ENCODE assay signal across 25 cellular contexts in genomic region chr2:720842-721241, GRCh38. TPM values are rescaled to one million over a fixed set of nuclear protein-coding genes. Genes with fewer than 3 reads are reported as not detected.
DNase-seq lines count a peak whose midpoint lies in the region; ATAC-seq, FAIRE-seq and TF ChIP-seq lines count a peak whose summit lies in the region.
"Had no signal": no experiment of that assay in that cellular context is flagged by ENCODE, and none has a peak within 500 bp of the region (broad histone marks: within the 10 kb centered on the region; RNA-seq: fewer than 3 reads in every experiment).

No MANE protein-coding gene starts in this region.

- H3K9me3 Mint-ChIP-seq in GM23338 (no peaks in the 10 kb centered on the region; the same call in 2 of the 3 replicates), immature natural killer cell (no peaks in the 10 kb centered on the region)
- H3K9me3 Mint-ChIP-seq: CD4-positive, alpha-beta memory T cell; CD4-positive, CD25-positive, alpha-beta regulatory T cell; CD8-positive, alpha-beta memory T cell had no signal

- H3K14ac ChIP-seq in IMR-90 (replicated peaks; ENCODE audit: low read depth, low read length) (no peak overlapping the region), H1 (ENCODE audit: insufficient read length) (no peak overlapping the region), neuronal stem cell (ENCODE audit: low read length) (no peak overlapping the region)

- 0 out of 2 replicates have a peak overlapping the region, but pooled peaks have one; percentile 18 for H2BK12ac ChIP-seq in H1 (ENCODE audit: low read depth, low read length)
- no peak overlapping the region for H2BK12ac ChIP-seq in neuronal stem cell (ENCODE audit: low read length)

- CTCF ChIA-PET in IMR-90 (lab: Yijun Ruan, JAX) (no interaction called here), H1 (lab: Charles Lee; ENCODE audit: partially characterized antibody) (interaction anchor here (0.8 to 1.1 kb wide), 2 partner anchors 13 to 230 kb away, joined by 3 read pairs; partner anchors contain the start of gene SNTG2)

- no peak overlapping the region for H2BK20ac ChIP-seq in IMR-90 (ENCODE audit: low read depth, low read length)
- no peak overlapping the region for H2BK20ac ChIP-seq in H1 (ENCODE audit: low read length)

- no peak overlapping the region for H2AK9ac ChIP-seq in IMR-90 (replicated peaks; ENCODE audit: low read depth, low read length, poor library complexity)

- H3K56ac ChIP-seq in IMR-90 (ENCODE audit: extremely low read depth, insufficient read depth, low read length), result no peak overlapping the region
- H3K56ac ChIP-seq in H1 (replicated peaks; ENCODE audit: insufficient read length, low read depth, low read length), result no peak overlapping the region

- H3K4me2 ChIP-seq in GM23338 (no peak overlapping the region), IMR-90 (ENCODE audit: low read depth, low read length) (no peak overlapping the region), H1 (ENCODE audit: insufficient read depth in 1 of 2, low read depth in 2 of 2, low read length in 2 of 2) (no peak overlapping the region), neuronal stem cell (ENCODE audit: insufficient read depth, low read length, poor library complexity, severe bottlenecking) (no peak overlapping the region)
- H3K4me2 ChIP-seq: BLaER1 had no signal

- in situ Hi-C loops in IMR-90 (cut with MboI; ENCODE audit: low sequenced_read_pairs), result no loop called here

- peaks cover 17% of the 10 kb centered on the region for H3K4me1 ChIP-seq in GM23338 (ENCODE audit: insufficient read depth)
- no peaks in the 10 kb centered on the region for H3K4me1 ChIP-seq in IMR-90 (ENCODE audit: control insufficient read depth, insufficient read depth, low read length)
- peaks cover 0 to 7% (median 4%) of the 10 kb centered on the region in 4 experiments; a peak in 5 of 7 replicates for H3K4me1 ChIP-seq in H1 (replicated peaks in 1 of 4; ENCODE audit: control insufficient read depth in 3 of 4, insufficient read depth in 4 of 4, low read length in 3 of 4)
- no peaks in the 10 kb centered on the region for H3K4me1 ChIP-seq in neuronal stem cell (ENCODE audit: control insufficient read depth in 2 of 2, insufficient read depth in 1 of 2, low read depth in 1 of 2, low read length in 2 of 2)
- H3K4me1 ChIP-seq: BE2C, Caco-2 had no signal

- no peaks in the 10 kb centered on the region for H3K9me1 ChIP-seq in IMR-90 (ENCODE audit: insufficient read depth, low read length)

- H3K27me3 ChIP-seq in GM23338 (ENCODE audit: insufficient read depth) (no peaks in the 10 kb centered on the region), IMR-90 (ENCODE audit: control insufficient read depth, insufficient read depth, low read length) (no peaks in the 10 kb centered on the region), H1 (replicated peaks in 1 of 4; ENCODE audit: control insufficient read depth in 3 of 4, extremely low read depth in 1 of 4, insufficient read depth in 3 of 4, low read length in 3 of 4) (no peaks in the 10 kb centered on the region), neuronal stem cell (ENCODE audit: control insufficient read depth in 3 of 3, insufficient read depth in 3 of 3, low read depth in 1 of 3, low read length in 3 of 3) (peaks cover 0 to 8% (median 0%) of the 10 kb centered on the region in 3 experiments)
- H3K27me3 ChIP-seq: BE2C, BLaER1 had no signal

- no peak overlapping the region for H3K23ac ChIP-seq in IMR-90 (ENCODE audit: low read depth, low read length)
- no peak overlapping the region for H3K23ac ChIP-seq in H1 (ENCODE audit: insufficient read length)
- peak overlapping the region; percentile 58 for H3K23ac ChIP-seq in neuronal stem cell (ENCODE audit: low read depth, low read length, poor library complexity)

- no peaks in the 10 kb centered on the region for H3F3A ChIP-seq in GM23338 (replicated peaks; ENCODE audit: low read depth)

- H2BK120ac ChIP-seq in IMR-90 (ENCODE audit: low read depth, low read length), result no peak overlapping the region
- no peak overlapping the region for H2BK120ac ChIP-seq in H1 (replicated peaks; ENCODE audit: low read depth, low read length)
- peak overlapping the region; percentile 38 for H2BK120ac ChIP-seq in neuronal stem cell (ENCODE audit: low read depth, low read length)

- H3K9me3 ChIP-seq in IMR-90 (ENCODE audit: control insufficient read depth, insufficient read depth, low read length) (no peaks in the 10 kb centered on the region), H1 (ENCODE audit: insufficient read depth in 2 of 2, low read depth in 1 of 2, low read length in 1 of 2) (no peaks in the 10 kb centered on the region), neuronal stem cell (replicated peaks in 1 of 2; ENCODE audit: control insufficient read depth in 2 of 2, insufficient read depth in 1 of 2, low read depth in 1 of 2, low read length in 2 of 2) (no peaks in the 10 kb centered on the region)
- H3K9me3 ChIP-seq: BE2C, BLaER1 had no signal

- WGBS in IMR-90 (ENCODE audit: extremely low coverage in 2 of 2, insufficient read length in 1 of 2), 2 experiments, result 87% methylated on average over 13 of the region's 21 CpGs; no CpG with 5 or more reads in 1 of the 2 experiments
- 90% methylated on average over 21 of the region's 21 CpGs; no CpG with 5 or more reads in 1 of the 2 experiments for WGBS in H1 (ENCODE audit: extremely low coverage in 1 of 2, insufficient coverage in 1 of 2, insufficient read length in 1 of 2, insufficient replicate concordance in 2 of 2, low coverage in 1 of 2, low lambda C conversion rate in 2 of 2, missing lambda C conversion rate in 1 of 2), 2 experiments
- WGBS in neuronal stem cell (ENCODE audit: extremely low coverage in 2 of 2, insufficient read length in 2 of 2, insufficient replicate concordance in 1 of 2), 2 donors, result no CpG with 5 or more reads among the region's 21 CpGs

- H3K27ac Mint-ChIP-seq in GM23338, result no peak overlapping the region
- H3K27ac Mint-ChIP-seq in immature natural killer cell, result no peak overlapping the region
- H3K27ac Mint-ChIP-seq: CD14-positive monocyte; CD4-positive, alpha-beta memory T cell; CD8-positive, alpha-beta memory T cell had no signal

- no peak overlapping the region for H3K4ac ChIP-seq in IMR-90 (ENCODE audit: low read depth, low read length)
- H3K4ac ChIP-seq in H1 (replicated peaks; ENCODE audit: insufficient read length, low read depth, low read length), result peak overlapping the region; percentile 12
- no peak overlapping the region for H3K4ac ChIP-seq in neuronal stem cell (ENCODE audit: low read length)

- dilution Hi-C loops in IMR-90 (cut with HindIII; ENCODE audit: low sequenced_read_pairs, unreplicated experiment), result no loop called here

- TF ChIP-seq EP300 in H1 (IDR thresholded peaks at IDR 0.05; ENCODE audit: borderline replicate concordance in 1 of 2, low read depth in 2 of 2, low read length in 2 of 2), result no peak

- TF ChIP-seq RAD21 in IMR-90 (IDR thresholded peaks at IDR 0.05; ENCODE audit: low read length) (no peak), H1 (IDR thresholded peaks at IDR 0.05 in 1 of 2, conservative IDR thresholded peaks at IDR 0.05 in 1 of 2; ENCODE audit: low read depth in 2 of 2, low read length in 2 of 2) (no peak)

- intact Hi-C loops in IMR-90 (cut with micrococcal nuclease), result no loop called here

- H3K4me3 ChIP-seq in GM23338, result no peak overlapping the region
- H3K4me3 ChIP-seq in IMR-90 (ENCODE audit: insufficient read depth, low read depth, low read length), result no peak overlapping the region
- H3K4me3 ChIP-seq in H1 (ENCODE audit: extremely low read depth in 1 of 4, insufficient read depth in 2 of 4, low read depth in 3 of 4, low read length in 4 of 4), result no peak overlapping the region
- H3K4me3 ChIP-seq in neuronal stem cell (ENCODE audit: low read length in 2 of 2), result no peak overlapping the region
- H3K4me3 ChIP-seq: BLaER1 had no signal

- H3K36me3 Mint-ChIP-seq in GM23338 (ENCODE audit: low read depth), result no peaks in the 10 kb centered on the region
- no peaks in the 10 kb centered on the region for H3K36me3 Mint-ChIP-seq in immature natural killer cell
- H3K36me3 Mint-ChIP-seq: CD14-positive monocyte; CD4-positive, alpha-beta memory T cell; CD4-positive, CD25-positive, alpha-beta regulatory T cell; CD8-positive, alpha-beta memory T cell had no signal

- H2BK15ac ChIP-seq in IMR-90 (ENCODE audit: low read depth, low read length), result no peak overlapping the region
- 0 out of 2 replicates have a peak overlapping the region, but pooled peaks have one; percentile 48 for H2BK15ac ChIP-seq in H1 (ENCODE audit: low read length)
- no peak overlapping the region for H2BK15ac ChIP-seq in neuronal stem cell (ENCODE audit: low read length)

- no peaks in the 10 kb centered on the region for H3K23me2 ChIP-seq in H1 (ENCODE audit: low read depth, low read length)

- no peak for FAIRE-seq in H1 (lab: Jason Lieb, UNC)
- FAIRE-seq: A204.1, D721Med, G401.6, GM12891, GM19239 had no signal

- H3K79me2 ChIP-seq in GM23338 (replicated peaks; ENCODE audit: insufficient read depth) (no peaks in the 10 kb centered on the region), H1 (ENCODE audit: control insufficient read depth in 1 of 2, insufficient read depth in 2 of 2, low read length in 2 of 2) (no peaks in the 10 kb centered on the region)

- H2AK5ac ChIP-seq in IMR-90 (ENCODE audit: low read depth, low read length) (no peak overlapping the region), H1 (ENCODE audit: low read depth, low read length) (no peak overlapping the region), neuronal stem cell (ENCODE audit: low read depth, low read length) (no peak overlapping the region)

- H2AFZ ChIP-seq in GM23338 (peak overlapping the region; percentile 47; the same call in 1 of the 2 replicates), IMR-90 (replicated peaks; ENCODE audit: low read length, poor library complexity) (peak overlapping the region; percentile 23), H1 (ENCODE audit: low read length) (no peak overlapping the region), neuronal stem cell (ENCODE audit: low read length) (no peak overlapping the region)

- no peak for TF ChIP-seq POLR2A in IMR-90 (IDR thresholded peaks at IDR 0.05; ENCODE audit: low read depth, low read length)
- no peak for TF ChIP-seq POLR2A in H1 (IDR thresholded peaks at IDR 0.05; ENCODE audit: control extremely low read depth in 1 of 2, low read depth in 2 of 2, low read length in 2 of 2)

- H4K20me1 ChIP-seq in GM23338 (replicated peaks; ENCODE audit: insufficient read depth) (no peaks in the 10 kb centered on the region), IMR-90 (ENCODE audit: insufficient read depth, low read length) (no peaks in the 10 kb centered on the region), H1 (replicated peaks in 1 of 2; ENCODE audit: control insufficient read depth in 1 of 2, insufficient read depth in 2 of 2, low read length in 2 of 2) (no peaks in the 10 kb centered on the region)
- H4K20me1 ChIP-seq: BLaER1 had no signal

- H3K27me3 Mint-ChIP-seq in GM23338 (ENCODE audit: insufficient read depth, low read depth, poor library complexity), result peaks cover 9% of the 10 kb centered on the region
- H3K27me3 Mint-ChIP-seq in immature natural killer cell (ENCODE audit: low read depth in 3 of 3), result peaks cover 5 to 18% (median 13%) of the 10 kb centered on the region in 3 donors

- H3K9ac ChIP-seq in IMR-90 (ENCODE audit: low read depth, low read length) (no peak overlapping the region), H1 (replicated peaks in 1 of 4; ENCODE audit: extremely low read depth in 1 of 4, low read depth in 3 of 4, low read length in 3 of 4) (no peak overlapping the region), neuronal stem cell (ENCODE audit: low read depth, low read length, poor library complexity) (no peak overlapping the region)
- H3K9ac ChIP-seq: BLaER1 had no signal

- BruUV-seq in IMR-90 (replicated peaks; lab: Mats Ljungman, UMichigan), result no TSS peak

- no peak overlapping the region for H2BK5ac ChIP-seq in IMR-90 (ENCODE audit: low read depth, low read length, poor library complexity, severe bottlenecking)
- H2BK5ac ChIP-seq in H1 (ENCODE audit: low read depth, low read length), result no peak overlapping the region
- no peak overlapping the region for H2BK5ac ChIP-seq in neuronal stem cell (ENCODE audit: low read length)

- POLR2A ChIA-PET in IMR-90 (lab: Charles Lee; ENCODE audit: unreplicated experiment), result no interaction called here
- POLR2A ChIA-PET in H1 (lab: Charles Lee; ENCODE audit: partially characterized antibody), result interaction anchor here (0.9 to 1.2 kb wide), 2 partner anchors 8 to 113 kb away, joined by 3 to 8 read pairs; no protein-coding TSS in a partner anchor

- ATAC-seq in GM23338, result no peak
- no peak for ATAC-seq in IMR-90 (ENCODE audit: low read depth)

- H3K4me1 Mint-ChIP-seq in GM23338 (peaks cover 30% of the 10 kb centered on the region), immature natural killer cell (no peaks in the 10 kb centered on the region)
- H3K4me1 Mint-ChIP-seq: CD14-positive monocyte; CD4-positive, alpha-beta memory T cell; CD8-positive, alpha-beta memory T cell had no signal

- H4K91ac ChIP-seq in IMR-90 (ENCODE audit: insufficient read depth, low read depth, low read length) (no peak overlapping the region), H1 (replicated peaks; ENCODE audit: insufficient read length, low read length) (peak overlapping the region; percentile 11), neuronal stem cell (ENCODE audit: low read depth, low read length, poor library complexity) (no peak overlapping the region)

- H3K27ac ChIP-seq in GM23338 (ENCODE audit: low read depth), result no peak overlapping the region
- no peak overlapping the region for H3K27ac ChIP-seq in IMR-90 (ENCODE audit: insufficient read depth, low read length)
- no peak overlapping the region for H3K27ac ChIP-seq in H1 (ENCODE audit: low read depth, low read length)
- H3K27ac ChIP-seq in neuronal stem cell (replicated peaks; ENCODE audit: low read length), result no peak overlapping the region
- H3K27ac ChIP-seq: BLaER1 had no signal

- DNase-seq in GM23338 (ENCODE audit: low spot score) (no peak), IMR-90 (no peak), H1 (ENCODE audit: low read depth in 1 of 2, low spot score in 2 of 2) (no peak), neuronal stem cell (ENCODE audit: low spot score) (no peak), NCI-H2227 (lab: John Stamatoyannopoulos, UW; ENCODE audit: unreplicated experiment) (no peak), COLO668 (lab: John Stamatoyannopoulos, UW; ENCODE audit: unreplicated experiment) (no peak), immature natural killer cell (no peak)
- DNase-seq: 8988T; ACHN; BE2C; C1 segment of cervical spinal cord; Caco-2; Calu3; CD4-positive, alpha-beta memory T cell; CD4-positive, CD25-positive, alpha-beta regulatory T cell; CD8-positive, alpha-beta memory T cell; DMS79 treated with DMSO at 0.1 percent for 48 hours; GF-D8 had no signal

- H3K4me3 Mint-ChIP-seq in GM23338, result no peak overlapping the region
- H3K4me3 Mint-ChIP-seq in immature natural killer cell, result no peak overlapping the region
- H3K4me3 Mint-ChIP-seq: CD14-positive monocyte; CD4-positive, alpha-beta memory T cell; CD4-positive, CD25-positive, alpha-beta regulatory T cell; CD8-positive, alpha-beta memory T cell had no signal

- H3K79me1 ChIP-seq in IMR-90 (ENCODE audit: low read depth in 1 of 2, low read length in 2 of 2) (no peaks in the 10 kb centered on the region), H1 (ENCODE audit: low read depth, low read length) (no peaks in the 10 kb centered on the region), neuronal stem cell (ENCODE audit: low read depth, low read length) (no peaks in the 10 kb centered on the region)

- H4K5ac ChIP-seq in IMR-90 (ENCODE audit: low read depth, low read length) (no peak overlapping the region), H1 (ENCODE audit: insufficient read length, low read depth, low read length) (no peak overlapping the region)

- H3K36me3 ChIP-seq in GM23338 (ENCODE audit: insufficient read depth) (no peaks in the 10 kb centered on the region), IMR-90 (ENCODE audit: control insufficient read depth, insufficient read depth, low read length) (no peaks in the 10 kb centered on the region), H1 (ENCODE audit: control insufficient read depth in 2 of 4, insufficient read depth in 4 of 4, low read length in 3 of 4) (no peaks in the 10 kb centered on the region), neuronal stem cell (replicated peaks in 1 of 2; ENCODE audit: control insufficient read depth in 2 of 2, insufficient read depth in 2 of 2, low read length in 2 of 2) (no peaks in the 10 kb centered on the region)
- H3K36me3 ChIP-seq: BE2C, BLaER1 had no signal

- no peaks in the 10 kb centered on the region for H3K9me2 ChIP-seq in GM23338 (ENCODE audit: insufficient read depth)

- H3K18ac ChIP-seq in IMR-90 (ENCODE audit: low read depth, low read length) (no peak overlapping the region), H1 (ENCODE audit: extremely low read depth, low read length) (no peak overlapping the region), neuronal stem cell (ENCODE audit: low read length) (no peak overlapping the region)

- TF ChIP-seq CTCF in GM23338 (conservative IDR thresholded peaks at IDR 0.05; ENCODE audit: low read depth in 2 of 2), result no peak
- no peak for TF ChIP-seq CTCF in IMR-90 (conservative IDR thresholded peaks at IDR 0.05; ENCODE audit: low read depth, low read length)
- no peak for TF ChIP-seq CTCF in H1 (IDR thresholded peaks at IDR 0.05; ENCODE audit: control extremely low read depth in 1 of 3, insufficient read depth in 1 of 3, low read depth in 1 of 3, low read length in 3 of 3)

- no peak overlapping the region for H4K8ac ChIP-seq in IMR-90 (ENCODE audit: low read depth in 2 of 2, low read length in 2 of 2)
- H4K8ac ChIP-seq in H1 (ENCODE audit: extremely low read depth, insufficient read depth, low read length), result peak overlapping the region; percentile 4; the same call in 1 of the 2 replicates
- no peak overlapping the region for H4K8ac ChIP-seq in neuronal stem cell (ENCODE audit: low read depth, low read length)

RNA-seq across cellular contexts. Expression of gene TMEM18, which starts 43.6 kb away (rescaled TPM):
- 15.0 and 18.4 TPM in 2 replicates for total RNA-seq in GM23338 (2014; rRNA removed; shearing (Covaris generic))
- polyA plus RNA-seq in GM23338 (2016; fragmentation: Nextera tagmentation; extraction: Ambion mirVana) (39.5 and 41.9 TPM in 2 replicates), IMR-90 (2012; rRNA removed) (25.3 and 30.2 TPM in 2 replicates), H1 (2011; rRNA removed) (21.7 and 22.4 TPM in 2 replicates), immature natural killer cell (10 to 100 TPM; 22.0 to 38.5 (median 37.1) TPM)
- total RNA-seq in IMR-90 (2012; rRNA removed), result 15.2 and 21.9 TPM in 2 replicates
- 11.8 and 21.2 TPM in 2 replicates for polyA plus RNA-seq in IMR-90 (2012; cell fraction: cytosol; rRNA removed)
- 32.2 and 46.9 TPM in 2 replicates for polyA plus RNA-seq in IMR-90 (2012; cell fraction: nucleus; rRNA removed; ENCODE audit: low replicate concordance)
- total RNA-seq in H1 (2021; fragmentation: NEBNext Ultra II Directional; extraction: Animal tissue kit (Norgen Biotek cat#: 25700)), result 22.3 and 27.1 TPM in 2 replicates
- 28.4 TPM for polyA plus RNA-seq in H1 (2011; cell fraction: cytosol; rRNA removed)
- 32.0 TPM for polyA plus RNA-seq in H1 (2011; cell fraction: nucleus; rRNA removed)
- polyA plus RNA-seq in H1 (2012, experiment 1 of 2), result 20.0 to 35.4 TPM (median 24.9 TPM) in 4 replicates
- 18.8 TPM for polyA plus RNA-seq in H1 (2012, experiment 2 of 2)
- polyA plus RNA-seq in H1 (2013, experiment 1 of 2), result 46.5 TPM
- polyA plus RNA-seq in H1 (2013, experiment 2 of 2), result 45.9 TPM
- 15.2 and 16.4 TPM in 2 replicates for polyA minus RNA-seq in H1 (2011; rRNA and poly(A)+ RNA removed)
- 13.4 TPM for polyA minus RNA-seq in H1 (2011; cell fraction: cytosol; rRNA and poly(A)+ RNA removed)
- polyA minus RNA-seq in H1 (2011; cell fraction: nucleus; rRNA and poly(A)+ RNA removed), result 24.7 TPM
- 33.2 TPM for polyA plus RNA-seq in neuronal stem cell (2013, experiment 1 of 2)
- 35.6 TPM for polyA plus RNA-seq in neuronal stem cell (2013, experiment 2 of 2)

Comparison
In these comparisons a context has a peak if more than half of its experiments do, and no peak if none do; other contexts are left out.
1. H2AFZ ChIP-seq: peak in GM23338 (single experiment) and IMR-90 (single experiment); none in H1 (single experiment) and neuronal stem cell (single experiment).